ENCODE assay signal across 13 cellular contexts in the genomic region with DNA sequence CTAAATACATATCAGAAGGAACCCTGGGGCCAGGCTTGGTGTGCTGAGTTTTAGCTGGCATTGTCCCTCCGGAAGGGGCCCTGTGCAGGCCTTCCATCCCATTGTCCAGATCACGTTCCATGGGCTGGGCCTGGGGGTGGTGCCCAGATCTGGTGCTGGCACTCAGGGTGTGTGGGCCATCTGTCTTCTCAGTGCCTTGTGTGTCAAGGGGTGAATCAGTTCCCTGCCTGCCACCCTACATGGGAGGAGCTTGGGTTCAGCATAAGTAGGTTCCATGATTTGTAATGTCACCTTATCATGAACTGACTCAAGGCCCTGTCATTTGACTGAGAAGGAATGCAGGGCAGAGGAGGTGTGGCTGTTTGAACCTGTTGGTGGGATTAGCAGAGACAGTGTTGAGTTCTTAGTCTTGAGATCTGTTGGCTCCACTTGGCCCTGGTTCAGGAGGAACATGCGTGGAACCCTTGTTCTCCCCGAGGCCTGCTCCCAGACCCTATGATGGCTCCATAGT.
DNase-seq lines count a peak whose midpoint lies in the region; ATAC-seq and TF ChIP-seq lines count a peak whose summit lies in the region.
"Had no signal": no experiment of that assay in that cellular context is flagged by ENCODE, and none has a peak within 500 bp of the region (broad histone marks: within the 10 kb centered on the region; RNA-seq: fewer than 3 reads in every experiment).

No MANE protein-coding gene starts in this region.

- WGBS in heart left ventricle, 4 donors: 89 to 96% (median 94%) methylated on average over 3 to 4 of the region's 4 CpGs
- 95% methylated on average over 4 of the region's 4 CpGs for WGBS in right cardiac atrium

- H3K4me1 Mint-ChIP-seq in activated CD4-positive, alpha-beta memory T cell treated with anti-CD3 and anti-CD28 coated beads for 36 hours (ENCODE audit: low read depth): no peaks in the 10 kb centered on the region
- H3K4me1 Mint-ChIP-seq in activated T-helper 1 cell treated with anti-CD3 and anti-CD28 coated beads, Interleukin-12 subunit alpha, Interleukin-12 subunit beta, Interleukin-2, Interleukin-4 antibody, amounts not matched to agents 30 ng/mL and 10 ng/mL and 1 ng/mL, durations not matched to agents 14 hours and 24 hours and 36 hours (ENCODE audit: low read depth): no peaks in the 10 kb centered on the region

- H3K4me3 ChIP-seq in heart left ventricle (no peak overlapping the region), right cardiac atrium (ENCODE audit: low read length) (no peak overlapping the region), left lung (no peak overlapping the region), upper lobe of right lung (no peak overlapping the region)
- H3K4me3 ChIP-seq: dorsolateral prefrontal cortex, testis had no signal

- H3K27ac Mint-ChIP-seq in activated CD4-positive, alpha-beta memory T cell treated with anti-CD3 and anti-CD28 coated beads for 36 hours: no peak overlapping the region
- H3K27ac Mint-ChIP-seq in activated T-helper 1 cell treated with anti-CD3 and anti-CD28 coated beads, Interleukin-12 subunit alpha, Interleukin-12 subunit beta, Interleukin-2, Interleukin-4 antibody, amounts not matched to agents 30 ng/mL and 10 ng/mL and 1 ng/mL, durations not matched to agents 14 hours and 24 hours and 36 hours: no peak overlapping the region

- TF ChIP-seq CTCF in heart left ventricle (IDR thresholded peaks at IDR 0.05) (no peak), left lung (IDR thresholded peaks at IDR 0.05) (no peak), upper lobe of right lung (IDR thresholded peaks at IDR 0.05) (no peak)

- CTCF ChIA-PET in activated CD4-positive, alpha-beta memory T cell treated with anti-CD3 and anti-CD28 coated beads for 36 hours (lab: Charles Lee): no interaction called here

- H3K4me1 ChIP-seq in heart left ventricle (peaks cover 0 to 9% (median 0%) of the 10 kb centered on the region in 12 donors), right cardiac atrium (ENCODE audit: control insufficient read depth, insufficient read depth, low read length) (no peaks in the 10 kb centered on the region), left lung (no peaks in the 10 kb centered on the region), upper lobe of right lung (no peaks in the 10 kb centered on the region)
- H3K4me1 ChIP-seq: testis had no signal

- TF ChIP-seq POLR2A in heart left ventricle (IDR thresholded peaks at IDR 0.05): no peak

- ATAC-seq in heart left ventricle: peak in 3 of 4 donors; percentile 11 to 57 (median 23)
- no peak for ATAC-seq in right cardiac atrium
- peak; percentile 30 for ATAC-seq in left lung
- no peak for ATAC-seq in upper lobe of right lung

- POLR2A ChIA-PET in activated CD4-positive, alpha-beta memory T cell treated with anti-CD3 and anti-CD28 coated beads for 36 hours (lab: Charles Lee): no interaction called here

- H3K9me3 Mint-ChIP-seq in activated CD4-positive, alpha-beta memory T cell treated with anti-CD3 and anti-CD28 coated beads for 36 hours: no peaks in the 10 kb centered on the region
- H3K9me3 Mint-ChIP-seq in activated T-helper 1 cell treated with anti-CD3 and anti-CD28 coated beads, Interleukin-12 subunit alpha, Interleukin-12 subunit beta, Interleukin-2, Interleukin-4 antibody, amounts not matched to agents 30 ng/mL and 10 ng/mL and 1 ng/mL, durations not matched to agents 14 hours and 24 hours and 36 hours: no peaks in the 10 kb centered on the region

- no peak overlapping the region for H3K27ac ChIP-seq in heart left ventricle
- H3K27ac ChIP-seq in right cardiac atrium (ENCODE audit: low read length): no peak overlapping the region
- H3K27ac ChIP-seq in left lung: no peak overlapping the region
- no peak overlapping the region for H3K27ac ChIP-seq in upper lobe of right lung
- H3K27ac ChIP-seq: dorsolateral prefrontal cortex, testis had no signal

- DNase-seq in heart left ventricle (peak in 2 of 5 donors; percentile 2 to 9), right cardiac atrium (no peak), left lung (no peak), upper lobe of right lung (peak; percentile 38), NCI-H2107 treated with DMSO at 0.1 percent for 48 hours (lab: John Stamatoyannopoulos, UW; ENCODE audit: unreplicated experiment) (no peak), OCI-M2 (lab: John Stamatoyannopoulos, UW; ENCODE audit: unreplicated experiment) (no peak)
- DNase-seq in activated CD4-positive, alpha-beta memory T cell treated with anti-CD3 and anti-CD28 coated beads for 36 hours: peak; percentile 9
- DNase-seq in activated T-helper 1 cell treated with anti-CD3 and anti-CD28 coated beads, Interleukin-12 subunit alpha, Interleukin-12 subunit beta, Interleukin-2, Interleukin-4 antibody, amounts not matched to agents 30 ng/mL and 10 ng/mL and 1 ng/mL, durations not matched to agents 14 hours and 24 hours and 36 hours (ENCODE audit: low spot score): no peak
- DNase-seq: DMS153, Kasumi-1, occipital lobe, testis had no signal

- H3K27me3 ChIP-seq in heart left ventricle (no peaks in the 10 kb centered on the region), right cardiac atrium (ENCODE audit: control insufficient read depth, insufficient read depth) (no peaks in the 10 kb centered on the region), left lung (no peaks in the 10 kb centered on the region), upper lobe of right lung (no peaks in the 10 kb centered on the region)
- H3K27me3 ChIP-seq: testis had no signal

- H3K36me3 ChIP-seq in heart left ventricle: no peaks in the 10 kb centered on the region
- no peaks in the 10 kb centered on the region for H3K36me3 ChIP-seq in left lung
- H3K36me3 ChIP-seq in upper lobe of right lung: no peaks in the 10 kb centered on the region

- peaks cover 3% of the 10 kb centered on the region for H3K27me3 Mint-ChIP-seq in activated CD4-positive, alpha-beta memory T cell treated with anti-CD3 and anti-CD28 coated beads for 36 hours
- peaks cover 5% of the 10 kb centered on the region for H3K27me3 Mint-ChIP-seq in activated T-helper 1 cell treated with anti-CD3 and anti-CD28 coated beads, Interleukin-12 subunit alpha, Interleukin-12 subunit beta, Interleukin-2, Interleukin-4 antibody, amounts not matched to agents 30 ng/mL and 10 ng/mL and 1 ng/mL, durations not matched to agents 14 hours and 24 hours and 36 hours (ENCODE audit: insufficient read depth)

- no peaks in the 10 kb centered on the region for H3K9me3 ChIP-seq in heart left ventricle
- no peaks in the 10 kb centered on the region for H3K9me3 ChIP-seq in right cardiac atrium (ENCODE audit: control insufficient read depth, low read length)
- H3K9me3 ChIP-seq in left lung: no peaks in the 10 kb centered on the region
- no peaks in the 10 kb centered on the region for H3K9me3 ChIP-seq in upper lobe of right lung
- H3K9me3 ChIP-seq: testis had no signal

- no peaks in the 10 kb centered on the region for H3K36me3 Mint-ChIP-seq in activated CD4-positive, alpha-beta memory T cell treated with anti-CD3 and anti-CD28 coated beads for 36 hours
- H3K36me3 Mint-ChIP-seq in activated T-helper 1 cell treated with anti-CD3 and anti-CD28 coated beads, Interleukin-12 subunit alpha, Interleukin-12 subunit beta, Interleukin-2, Interleukin-4 antibody, amounts not matched to agents 30 ng/mL and 10 ng/mL and 1 ng/mL, durations not matched to agents 14 hours and 24 hours and 36 hours (ENCODE audit: low read depth): no peaks in the 10 kb centered on the region

- no peak overlapping the region for H3K4me3 Mint-ChIP-seq in activated CD4-positive, alpha-beta memory T cell treated with anti-CD3 and anti-CD28 coated beads for 36 hours
- no peak overlapping the region for H3K4me3 Mint-ChIP-seq in activated T-helper 1 cell treated with anti-CD3 and anti-CD28 coated beads, Interleukin-12 subunit alpha, Interleukin-12 subunit beta, Interleukin-2, Interleukin-4 antibody, amounts not matched to agents 30 ng/mL and 10 ng/mL and 1 ng/mL, durations not matched to agents 14 hours and 24 hours and 36 hours

- intact Hi-C loops in heart left ventricle (cut with DNase I) (no loop called here), right cardiac atrium (cut with DNase I) (no loop called here), left lung (cut with DNase I) (no loop called here), upper lobe of right lung (cut with DNase I) (no loop called here)
- intact Hi-C loops in activated CD4-positive, alpha-beta memory T cell treated with anti-CD3 and anti-CD28 coated beads for 36 hours (cut with micrococcal nuclease): no loop called here
- intact Hi-C loops in activated T-helper 1 cell treated with anti-CD3 and anti-CD28 coated beads, Interleukin-12 subunit alpha, Interleukin-12 subunit beta, Interleukin-2, Interleukin-4 antibody, amounts not matched to agents 30 ng/mL and 10 ng/mL and 1 ng/mL, durations not matched to agents 14 hours and 24 hours and 36 hours (cut with micrococcal nuclease): no loop called here

Comparison
In these comparisons a context has a peak if more than half of its experiments do, and no peak if none do; other contexts are left out.
1. ATAC-seq: peak in heart left ventricle (3 of 4) and left lung (single experiment); none in right cardiac atrium (0 of 2) and upper lobe of right lung (single experiment).
2. DNase-seq: peak in activated CD4-positive, alpha-beta memory T cell treated with anti-CD3 and anti-CD28 coated beads for 36 hours (single experiment) and upper lobe of right lung (single experiment); none in right cardiac atrium (0 of 3), left lung (0 of 2), activated T-helper 1 cell treated with anti-CD3 and anti-CD28 coated beads, Interleukin-12 subunit alpha, Interleukin-12 subunit beta, Interleukin-2, Interleukin-4 antibody, amounts not matched to agents 30 ng/mL and 10 ng/mL and 1 ng/mL, durations not matched to agents 14 hours and 24 hours and 36 hours (single experiment), NCI-H2107 treated with DMSO at 0.1 percent for 48 hours (single experiment) and OCI-M2 (single experiment).